In genomic region chr18:9474983-9475642, GRCh38 we compare ENCODE assay signal across 1 cellular context.
TF ChIP-seq lines count a peak whose summit lies in the region.

Gene RALBP1 (plus strand): TSS chr18:9475513. CDS start chr18:9513046, 37,533 bp downstream.

TF ChIP-seq in K562, 482 proteins besides CTCF, POLR2A, EP300 and RAD21 (continued from another document and continues in another):
- TF ChIP-seq ZBTB49 (CRISPR knock-in tag; IDR thresholded peaks at IDR 0.05; ENCODE audit: borderline replicate concordance) (no peak), HDAC2 (IDR thresholded peaks at IDR 0.05) (peak; percentile 82; the same call in 1 of the 2 replicates), SIRT6 (IDR thresholded peaks at IDR 0.05; ENCODE audit: low read depth, low read length) (no peak), POLR2AphosphoS2 (IDR thresholded peaks at IDR 0.05; ENCODE audit: low read length) (peak; percentile 84; the same call in 1 of the 2 replicates), ZNF583 (CRISPR knock-in tag; IDR thresholded peaks at IDR 0.05) (0 out of 2 replicates have a peak, but pooled peaks have one; percentile 32), CBX1 (IDR thresholded peaks at IDR 0.05; ENCODE audit: low read depth) (0 out of 2 replicates have a peak, but pooled peaks have one; percentile 53), ZNF41 (CRISPR knock-in tag; conservative IDR thresholded peaks at IDR 0.05) (0 out of 2 replicates have a peak, but pooled peaks have one; percentile 60), NONO (IDR thresholded peaks at IDR 0.05; ENCODE audit: low read depth in 2 of 2, low read length in 1 of 2) (peak; percentile 38 to 76; a peak in 1 of 4 replicates), MIER1 (IDR thresholded peaks at IDR 0.05; ENCODE audit: low read depth) (no peak), NFATC3 (IDR thresholded peaks at IDR 0.05) (no peak), TEAD1 (CRISPR knock-in tag; IDR thresholded peaks at IDR 0.05) (peak in 1 of 2 experiments; percentile 56; a peak in 2 of 4 replicates), E2F5 (CRISPR knock-in tag; IDR thresholded peaks at IDR 0.05) (no peak), HNRNPLL (IDR thresholded peaks at IDR 0.05; ENCODE audit: low read depth, low read length, poor library complexity, severe bottlenecking) (peak; percentile 89), JUNB (CRISPR knock-in tag; conservative IDR thresholded peaks at IDR 0.05) (0 out of 2 replicates have a peak, but pooled peaks have one; percentile 46), PML (IDR thresholded peaks at IDR 0.05; ENCODE audit: low read length) (peak; percentile 69), E2F3 (CRISPR knock-in tag; IDR thresholded peaks at IDR 0.05) (peak; percentile 59; the same call in 1 of the 2 replicates), ATF1 (CRISPR knock-in tag; IDR thresholded peaks at IDR 0.05) (peak; percentile 72; the same call in 1 of the 2 replicates), ATF1 (tag; IDR thresholded peaks at IDR 0.05) (peak; percentile 98), SMARCE1 (IDR thresholded peaks at IDR 0.05) (peak; percentile 6; the same call in 1 of the 2 replicates), TAF7 (tag; IDR thresholded peaks at IDR 0.05) (peak; percentile 68), ZNF124 (CRISPR knock-in tag; IDR thresholded peaks at IDR 0.05) (no peak), ZNF24 (IDR thresholded peaks at IDR 0.05) (peak; percentile 64; the same call in 1 of the 2 replicates), KDM5B (IDR thresholded peaks at IDR 0.05; ENCODE audit: insufficient replicate concordance, low read depth, low read length) (peak; percentile 90), MXI1 (IDR thresholded peaks at IDR 0.05; ENCODE audit: low read depth, low read length) (peak; percentile 47), MLLT1 (IDR thresholded peaks at IDR 0.05) (peak in 1 of 2 experiments; percentile 82; a peak in 2 of 4 replicates), ELK3 (CRISPR knock-in tag; IDR thresholded peaks at IDR 0.05) (peak; percentile 75; the same call in 1 of the 2 replicates), ZNF408 (CRISPR knock-in tag; IDR thresholded peaks at IDR 0.05; ENCODE audit: low read depth) (no peak), CREB1 (IDR thresholded peaks at IDR 0.05) (peak; percentile 96), CREB1 (CRISPR knock-in tag; IDR thresholded peaks at IDR 0.05) (peak; percentile 96), ZSCAN29 (IDR thresholded peaks at IDR 0.05) (no peak), MCM3 (IDR thresholded peaks at IDR 0.05) (no peak), DMBX1 (CRISPR knock-in tag; IDR thresholded peaks at IDR 0.05; ENCODE audit: borderline replicate concordance) (0 out of 2 replicates have a peak, but pooled peaks have one; percentile 23), RBFOX2 (IDR thresholded peaks at IDR 0.05; ENCODE audit: low read depth, low read length) (peak; percentile 97), ZNF143 (CRISPR knock-in tag; IDR thresholded peaks at IDR 0.05) (peak; percentile 100), RHOXF2B (CRISPR knock-in tag; conservative IDR thresholded peaks at IDR 0.05) (no peak), CHD2 (IDR thresholded peaks at IDR 0.05; ENCODE audit: low read depth, low read length) (peak; percentile 96), STAG1 (CRISPR knock-in tag; IDR thresholded peaks at IDR 0.05; ENCODE audit: borderline replicate concordance) (no peak), ZNF197 (CRISPR knock-in tag; IDR thresholded peaks at IDR 0.05; ENCODE audit: low read depth) (peak; percentile 98), TARDBP (IDR thresholded peaks at IDR 0.05) (peak; percentile 82), CHCHD3 (CRISPR knock-in tag; IDR thresholded peaks at IDR 0.05) (peak; percentile 21; the same call in 1 of the 2 replicates), FOXK1 (CRISPR knock-in tag; IDR thresholded peaks at IDR 0.05; ENCODE audit: borderline replicate concordance) (peak; percentile 91), CREM (IDR thresholded peaks at IDR 0.05; ENCODE audit: low read depth) (peak; percentile 99), KAT2B (IDR thresholded peaks at IDR 0.05; ENCODE audit: low read depth, low read length) (peak; percentile 40)
- TF ChIP-seq, protein P1, sequence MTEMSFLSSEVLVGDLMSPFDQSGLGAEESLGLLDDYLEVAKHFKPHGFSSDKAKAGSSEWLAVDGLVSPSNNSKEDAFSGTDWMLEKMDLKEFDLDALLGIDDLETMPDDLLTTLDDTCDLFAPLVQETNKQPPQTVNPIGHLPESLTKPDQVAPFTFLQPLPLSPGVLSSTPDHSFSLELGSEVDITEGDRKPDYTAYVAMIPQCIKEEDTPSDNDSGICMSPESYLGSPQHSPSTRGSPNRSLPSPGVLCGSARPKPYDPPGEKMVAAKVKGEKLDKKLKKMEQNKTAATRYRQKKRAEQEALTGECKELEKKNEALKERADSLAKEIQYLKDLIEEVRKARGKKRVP (CRISPR knock-in tag; IDR thresholded peaks at IDR 0.05), result 0 out of 2 replicates have a peak, but pooled peaks have one; percentile 60
- TF ChIP-seq, protein P2, sequence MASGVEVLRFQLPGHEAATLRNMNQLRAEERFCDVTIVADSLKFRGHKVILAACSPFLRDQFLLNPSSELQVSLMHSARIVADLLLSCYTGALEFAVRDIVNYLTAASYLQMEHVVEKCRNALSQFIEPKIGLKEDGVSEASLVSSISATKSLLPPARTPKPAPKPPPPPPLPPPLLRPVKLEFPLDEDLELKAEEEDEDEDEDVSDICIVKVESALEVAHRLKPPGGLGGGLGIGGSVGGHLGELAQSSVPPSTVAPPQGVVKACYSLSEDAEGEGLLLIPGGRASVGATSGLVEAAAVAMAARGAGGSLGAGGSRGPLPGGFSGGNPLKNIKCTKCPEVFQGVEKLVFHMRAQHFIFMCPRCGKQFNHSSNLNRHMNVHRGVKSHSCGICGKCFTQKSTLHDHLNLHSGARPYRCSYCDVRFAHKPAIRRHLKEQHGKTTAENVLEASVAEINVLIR (CRISPR knock-in tag; IDR thresholded peaks at IDR 0.05), result peak; percentile 97
- TF ChIP-seq, protein P3, sequence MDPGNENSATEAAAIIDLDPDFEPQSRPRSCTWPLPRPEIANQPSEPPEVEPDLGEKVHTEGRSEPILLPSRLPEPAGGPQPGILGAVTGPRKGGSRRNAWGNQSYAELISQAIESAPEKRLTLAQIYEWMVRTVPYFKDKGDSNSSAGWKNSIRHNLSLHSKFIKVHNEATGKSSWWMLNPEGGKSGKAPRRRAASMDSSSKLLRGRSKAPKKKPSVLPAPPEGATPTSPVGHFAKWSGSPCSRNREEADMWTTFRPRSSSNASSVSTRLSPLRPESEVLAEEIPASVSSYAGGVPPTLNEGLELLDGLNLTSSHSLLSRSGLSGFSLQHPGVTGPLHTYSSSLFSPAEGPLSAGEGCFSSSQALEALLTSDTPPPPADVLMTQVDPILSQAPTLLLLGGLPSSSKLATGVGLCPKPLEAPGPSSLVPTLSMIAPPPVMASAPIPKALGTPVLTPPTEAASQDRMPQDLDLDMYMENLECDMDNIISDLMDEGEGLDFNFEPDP (CRISPR knock-in tag; IDR thresholded peaks at IDR 0.05), result no peak
- TF ChIP-seq, protein P4, sequence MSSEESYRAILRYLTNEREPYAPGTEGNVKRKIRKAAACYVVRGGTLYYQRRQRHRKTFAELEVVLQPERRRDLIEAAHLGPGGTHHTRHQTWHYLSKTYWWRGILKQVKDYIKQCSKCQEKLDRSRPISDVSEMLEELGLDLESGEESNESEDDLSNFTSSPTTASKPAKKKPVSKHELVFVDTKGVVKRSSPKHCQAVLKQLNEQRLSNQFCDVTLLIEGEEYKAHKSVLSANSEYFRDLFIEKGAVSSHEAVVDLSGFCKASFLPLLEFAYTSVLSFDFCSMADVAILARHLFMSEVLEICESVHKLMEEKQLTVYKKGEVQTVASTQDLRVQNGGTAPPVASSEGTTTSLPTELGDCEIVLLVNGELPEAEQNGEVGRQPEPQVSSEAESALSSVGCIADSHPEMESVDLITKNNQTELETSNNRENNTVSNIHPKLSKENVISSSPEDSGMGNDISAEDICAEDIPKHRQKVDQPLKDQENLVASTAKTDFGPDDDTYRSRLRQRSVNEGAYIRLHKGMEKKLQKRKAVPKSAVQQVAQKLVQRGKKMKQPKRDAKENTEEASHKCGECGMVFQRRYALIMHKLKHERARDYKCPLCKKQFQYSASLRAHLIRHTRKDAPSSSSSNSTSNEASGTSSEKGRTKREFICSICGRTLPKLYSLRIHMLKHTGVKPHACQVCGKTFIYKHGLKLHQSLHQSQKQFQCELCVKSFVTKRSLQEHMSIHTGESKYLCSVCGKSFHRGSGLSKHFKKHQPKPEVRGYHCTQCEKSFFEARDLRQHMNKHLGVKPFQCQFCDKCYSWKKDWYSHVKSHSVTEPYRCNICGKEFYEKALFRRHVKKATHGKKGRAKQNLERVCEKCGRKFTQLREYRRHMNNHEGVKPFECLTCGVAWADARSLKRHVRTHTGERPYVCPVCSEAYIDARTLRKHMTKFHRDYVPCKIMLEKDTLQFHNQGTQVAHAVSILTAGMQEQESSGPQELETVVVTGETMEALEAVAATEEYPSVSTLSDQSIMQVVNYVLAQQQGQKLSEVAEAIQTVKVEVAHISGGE (CRISPR knock-in tag; IDR thresholded peaks at IDR 0.05), result peak in 1 of 3 experiments; percentile 75; a peak in 2 of 6 replicates
- TF ChIP-seq, protein P5, sequence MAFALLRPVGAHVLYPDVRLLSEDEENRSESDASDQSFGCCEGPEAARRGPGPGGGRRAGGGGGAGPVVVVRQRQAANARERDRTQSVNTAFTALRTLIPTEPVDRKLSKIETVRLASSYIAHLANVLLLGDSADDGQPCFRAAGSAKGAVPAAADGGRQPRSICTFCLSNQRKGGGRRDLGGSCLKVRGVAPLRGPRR (CRISPR knock-in tag; IDR thresholded peaks at IDR 0.05), result no peak
- TF ChIP-seq, protein P6, sequence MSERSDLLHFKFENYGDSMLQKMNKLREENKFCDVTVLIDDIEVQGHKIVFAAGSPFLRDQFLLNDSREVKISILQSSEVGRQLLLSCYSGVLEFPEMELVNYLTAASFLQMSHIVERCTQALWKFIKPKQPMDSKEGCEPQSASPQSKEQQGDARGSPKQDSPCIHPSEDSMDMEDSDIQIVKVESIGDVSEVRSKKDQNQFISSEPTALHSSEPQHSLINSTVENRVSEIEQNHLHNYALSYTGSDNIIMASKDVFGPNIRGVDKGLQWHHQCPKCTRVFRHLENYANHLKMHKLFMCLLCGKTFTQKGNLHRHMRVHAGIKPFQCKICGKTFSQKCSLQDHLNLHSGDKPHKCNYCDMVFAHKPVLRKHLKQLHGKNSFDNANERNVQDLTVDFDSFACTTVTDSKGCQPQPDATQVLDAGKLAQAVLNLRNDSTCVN (CRISPR knock-in tag; IDR thresholded peaks at IDR 0.05), result peak; percentile 90
- TF ChIP-seq, protein P7, sequence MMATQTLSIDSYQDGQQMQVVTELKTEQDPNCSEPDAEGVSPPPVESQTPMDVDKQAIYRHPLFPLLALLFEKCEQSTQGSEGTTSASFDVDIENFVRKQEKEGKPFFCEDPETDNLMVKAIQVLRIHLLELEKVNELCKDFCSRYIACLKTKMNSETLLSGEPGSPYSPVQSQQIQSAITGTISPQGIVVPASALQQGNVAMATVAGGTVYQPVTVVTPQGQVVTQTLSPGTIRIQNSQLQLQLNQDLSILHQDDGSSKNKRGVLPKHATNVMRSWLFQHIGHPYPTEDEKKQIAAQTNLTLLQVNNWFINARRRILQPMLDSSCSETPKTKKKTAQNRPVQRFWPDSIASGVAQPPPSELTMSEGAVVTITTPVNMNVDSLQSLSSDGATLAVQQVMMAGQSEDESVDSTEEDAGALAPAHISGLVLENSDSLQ (IDR thresholded peaks at IDR 0.05), result peak; percentile 66
- TF ChIP-seq, protein P8, sequence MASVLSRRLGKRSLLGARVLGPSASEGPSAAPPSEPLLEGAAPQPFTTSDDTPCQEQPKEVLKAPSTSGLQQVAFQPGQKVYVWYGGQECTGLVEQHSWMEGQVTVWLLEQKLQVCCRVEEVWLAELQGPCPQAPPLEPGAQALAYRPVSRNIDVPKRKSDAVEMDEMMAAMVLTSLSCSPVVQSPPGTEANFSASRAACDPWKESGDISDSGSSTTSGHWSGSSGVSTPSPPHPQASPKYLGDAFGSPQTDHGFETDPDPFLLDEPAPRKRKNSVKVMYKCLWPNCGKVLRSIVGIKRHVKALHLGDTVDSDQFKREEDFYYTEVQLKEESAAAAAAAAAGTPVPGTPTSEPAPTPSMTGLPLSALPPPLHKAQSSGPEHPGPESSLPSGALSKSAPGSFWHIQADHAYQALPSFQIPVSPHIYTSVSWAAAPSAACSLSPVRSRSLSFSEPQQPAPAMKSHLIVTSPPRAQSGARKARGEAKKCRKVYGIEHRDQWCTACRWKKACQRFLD (CRISPR knock-in tag; IDR thresholded peaks at IDR 0.05), result peak; percentile 92; the same call in 1 of the 2 replicates
